ENCODE assay signal across 1 cellular context in genomic region chr15:55873024-55873745, GRCh38.
TF ChIP-seq lines count a peak whose summit lies in the region.

No MANE protein-coding gene starts in this region.

TF ChIP-seq in A549, 52 proteins besides CTCF, POLR2A, EP300 and RAD21 (continued from another document):
- TF ChIP-seq ELK1 (IDR thresholded peaks at IDR 0.05; ENCODE audit: low read depth, low read length) (no peak), JUN (IDR thresholded peaks at IDR 0.05) (0 out of 5 replicates have a peak, but pooled peaks of 1 of the 2 experiments have one; percentile 21)
